ENCODE assay signal across 1 cellular context in genomic region chr4:68412031-68412430, GRCh38.
A peak's percentile ranks its signal among the peaks of the same experiment; 100 is the strongest.
TF ChIP-seq lines count a peak whose summit lies in the region.

No MANE protein-coding gene starts in this region.

TF ChIP-seq in WTC11, 78 proteins besides CTCF, POLR2A, EP300 and RAD21 (continued from another document):
- TF ChIP-seq ZNF425 (CRISPR knock-in tag; conservative IDR thresholded peaks at IDR 0.05): peak; percentile 17
